Comparison of ENCODE assay signal across 19 cellular contexts in the genomic region with DNA sequence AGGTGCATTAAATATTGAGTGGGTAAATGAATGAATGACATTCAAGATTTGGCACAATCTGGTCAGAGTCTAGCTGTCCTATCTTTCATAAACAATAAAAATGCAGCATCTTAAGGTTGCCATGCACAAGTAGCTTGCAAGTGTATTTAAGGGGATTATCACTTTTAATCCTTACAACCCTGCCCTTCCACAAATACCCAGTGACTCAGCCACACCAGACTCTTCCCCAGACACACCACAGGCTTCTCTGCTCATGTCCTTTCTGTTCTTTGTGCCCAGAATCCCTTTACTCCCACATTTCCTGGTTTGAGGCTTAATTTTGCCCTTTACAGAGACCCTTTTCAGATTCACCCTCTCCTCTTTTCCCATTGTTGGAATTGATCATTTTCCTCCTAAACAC. TPM values are rescaled to one million over a fixed set of nuclear protein-coding genes. Genes with fewer than 3 reads are reported as not detected.
DNase-seq lines count a peak whose midpoint lies in the region; ATAC-seq and TF ChIP-seq lines count a peak whose summit lies in the region.
"Had no signal": no experiment of that assay in that cellular context is flagged by ENCODE, and none has a peak within 500 bp of the region (broad histone marks: within the 10 kb centered on the region; RNA-seq: fewer than 3 reads in every experiment).

No MANE protein-coding gene starts in this region.

- intact Hi-C loops in CD14-positive monocyte (cut with micrococcal nuclease): no loop called here

- POLR2A ChIA-PET in WTC11 (lab: Charles Lee): no interaction called here

- H3K4me1 Mint-ChIP-seq in WTC11 (peaks cover 38% of the 10 kb centered on the region), CD14-positive monocyte (peaks cover 4% of the 10 kb centered on the region)

- no peaks in the 10 kb centered on the region for H3K9me3 Mint-ChIP-seq in WTC11
- H3K9me3 Mint-ChIP-seq in CD14-positive monocyte: no peaks in the 10 kb centered on the region
- no peaks in the 10 kb centered on the region for H3K9me3 Mint-ChIP-seq in activated naive CD4-positive, alpha-beta T cell treated with anti-CD3 and anti-CD28 coated beads, Interleukin-2, amount 50 U/mL, for 72 hours

- CTCF ChIA-PET in WTC11 (lab: Charles Lee): interaction anchor here (0.8 to 4.3 kb wide), 9 partner anchors 8 to 65 kb away, joined by 3 to 14 read pairs (median 4); no protein-coding TSS in a partner anchor

- H3K36me3 Mint-ChIP-seq in WTC11: no peaks in the 10 kb centered on the region
- H3K36me3 Mint-ChIP-seq in CD14-positive monocyte: no peaks in the 10 kb centered on the region
- no peaks in the 10 kb centered on the region for H3K36me3 Mint-ChIP-seq in activated naive CD4-positive, alpha-beta T cell treated with anti-CD3 and anti-CD28 coated beads, Interleukin-2, amount 50 U/mL, for 72 hours

- ATAC-seq in WTC11: no peak
- no peak for ATAC-seq in activated naive CD4-positive, alpha-beta T cell treated with anti-CD3 and anti-CD28 coated beads, Interleukin-2, amount 50 U/mL, for 72 hours
- ATAC-seq: sciatic nerve had no signal

- DNase-seq in HCEC 1CT (peak; percentile 18), WTC11 (ENCODE audit: low spot score) (no peak), foreskin melanocyte (peak; percentile 68), CD14-positive monocyte (ENCODE audit: low spot score) (no peak), GOT3 (lab: John Stamatoyannopoulos, UW) (no peak)
- no peak for DNase-seq in activated naive CD4-positive, alpha-beta T cell treated with anti-CD3 and anti-CD28 coated beads, Interleukin-2, amount 50 U/mL, for 72 hours (ENCODE audit: low spot score in 2 of 2)
- no peak for DNase-seq in activated CD4-positive, alpha-beta T cell treated with anti-CD3 and anti-CD28 coated beads for 48 hours
- DNase-seq: activated CD4-positive, alpha-beta T cell treated with anti-CD3 and anti-CD28 coated beads for 4 hours; activated CD8-positive, alpha-beta memory T cell treated with anti-CD3 and anti-CD28 coated beads, Interleukin-2, amount 50 U/mL, for 48 hours; dermis blood vessel endothelial cell; hypothalamus; NCI-H1048; NK-92 treated with Interleukin-12 subunit alpha and Interleukin-12 subunit beta, amount 100 ng/mL, for 24 hours; nucleus accumbens; Right ventricle myocardium superior; stimulated activated CD4-positive, alpha-beta T cell treated with anti-CD3 and anti-CD28 coated beads, Interleukin-2, amount 100 ng/mL, for 48 hours; testis had no signal

- TF ChIP-seq CTCF in WTC11 (IDR thresholded peaks at IDR 0.05): no peak
- TF ChIP-seq CTCF in CD14-positive monocyte (IDR thresholded peaks at IDR 0.05): no peak

- H3K27me3 Mint-ChIP-seq in WTC11 (ENCODE audit: low read depth): no peaks in the 10 kb centered on the region
- peaks cover 2 to 4% (median 3%) of the 10 kb centered on the region in 3 donors for H3K27me3 Mint-ChIP-seq in CD14-positive monocyte (ENCODE audit: low read depth in 3 of 3)

- H3K27ac Mint-ChIP-seq in WTC11: peak overlapping the region; percentile 30
- no peak overlapping the region for H3K27ac Mint-ChIP-seq in CD14-positive monocyte
- H3K27ac Mint-ChIP-seq in activated naive CD4-positive, alpha-beta T cell treated with anti-CD3 and anti-CD28 coated beads, Interleukin-2, amount 50 U/mL, for 72 hours: no peak overlapping the region

- H3K4me3 Mint-ChIP-seq in WTC11 (no peak overlapping the region), CD14-positive monocyte (no peak overlapping the region)

TF ChIP-seq in WTC11, 78 proteins besides CTCF, POLR2A, EP300 and RAD21:
- TF ChIP-seq TEAD1 (CRISPR knock-in tag; IDR thresholded peaks at IDR 0.05) (no peak), ZNF138 (CRISPR knock-in tag; conservative IDR thresholded peaks at IDR 0.05) (no peak), RELA (CRISPR knock-in tag; IDR thresholded peaks at IDR 0.05; ENCODE audit: borderline replicate concordance) (no peak), KAT7 (CRISPR knock-in tag; IDR thresholded peaks at IDR 0.05; ENCODE audit: borderline replicate concordance) (no peak), RORB (CRISPR knock-in tag; IDR thresholded peaks at IDR 0.05) (no peak)
- TF ChIP-seq, protein P1, sequence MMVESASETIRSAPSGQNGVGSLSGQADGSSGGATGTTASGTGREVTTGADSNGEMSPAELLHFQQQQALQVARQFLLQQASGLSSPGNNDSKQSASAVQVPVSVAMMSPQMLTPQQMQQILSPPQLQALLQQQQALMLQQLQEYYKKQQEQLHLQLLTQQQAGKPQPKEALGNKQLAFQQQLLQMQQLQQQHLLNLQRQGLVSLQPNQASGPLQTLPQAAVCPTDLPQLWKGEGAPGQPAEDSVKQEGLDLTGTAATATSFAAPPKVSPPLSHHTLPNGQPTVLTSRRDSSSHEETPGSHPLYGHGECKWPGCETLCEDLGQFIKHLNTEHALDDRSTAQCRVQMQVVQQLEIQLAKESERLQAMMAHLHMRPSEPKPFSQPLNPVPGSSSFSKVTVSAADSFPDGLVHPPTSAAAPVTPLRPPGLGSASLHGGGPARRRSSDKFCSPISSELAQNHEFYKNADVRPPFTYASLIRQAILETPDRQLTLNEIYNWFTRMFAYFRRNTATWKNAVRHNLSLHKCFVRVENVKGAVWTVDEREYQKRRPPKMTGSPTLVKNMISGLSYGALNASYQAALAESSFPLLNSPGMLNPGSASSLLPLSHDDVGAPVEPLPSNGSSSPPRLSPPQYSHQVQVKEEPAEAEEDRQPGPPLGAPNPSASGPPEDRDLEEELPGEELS (CRISPR knock-in tag; IDR thresholded peaks at IDR 0.05): no peak
- TF ChIP-seq, protein P2, sequence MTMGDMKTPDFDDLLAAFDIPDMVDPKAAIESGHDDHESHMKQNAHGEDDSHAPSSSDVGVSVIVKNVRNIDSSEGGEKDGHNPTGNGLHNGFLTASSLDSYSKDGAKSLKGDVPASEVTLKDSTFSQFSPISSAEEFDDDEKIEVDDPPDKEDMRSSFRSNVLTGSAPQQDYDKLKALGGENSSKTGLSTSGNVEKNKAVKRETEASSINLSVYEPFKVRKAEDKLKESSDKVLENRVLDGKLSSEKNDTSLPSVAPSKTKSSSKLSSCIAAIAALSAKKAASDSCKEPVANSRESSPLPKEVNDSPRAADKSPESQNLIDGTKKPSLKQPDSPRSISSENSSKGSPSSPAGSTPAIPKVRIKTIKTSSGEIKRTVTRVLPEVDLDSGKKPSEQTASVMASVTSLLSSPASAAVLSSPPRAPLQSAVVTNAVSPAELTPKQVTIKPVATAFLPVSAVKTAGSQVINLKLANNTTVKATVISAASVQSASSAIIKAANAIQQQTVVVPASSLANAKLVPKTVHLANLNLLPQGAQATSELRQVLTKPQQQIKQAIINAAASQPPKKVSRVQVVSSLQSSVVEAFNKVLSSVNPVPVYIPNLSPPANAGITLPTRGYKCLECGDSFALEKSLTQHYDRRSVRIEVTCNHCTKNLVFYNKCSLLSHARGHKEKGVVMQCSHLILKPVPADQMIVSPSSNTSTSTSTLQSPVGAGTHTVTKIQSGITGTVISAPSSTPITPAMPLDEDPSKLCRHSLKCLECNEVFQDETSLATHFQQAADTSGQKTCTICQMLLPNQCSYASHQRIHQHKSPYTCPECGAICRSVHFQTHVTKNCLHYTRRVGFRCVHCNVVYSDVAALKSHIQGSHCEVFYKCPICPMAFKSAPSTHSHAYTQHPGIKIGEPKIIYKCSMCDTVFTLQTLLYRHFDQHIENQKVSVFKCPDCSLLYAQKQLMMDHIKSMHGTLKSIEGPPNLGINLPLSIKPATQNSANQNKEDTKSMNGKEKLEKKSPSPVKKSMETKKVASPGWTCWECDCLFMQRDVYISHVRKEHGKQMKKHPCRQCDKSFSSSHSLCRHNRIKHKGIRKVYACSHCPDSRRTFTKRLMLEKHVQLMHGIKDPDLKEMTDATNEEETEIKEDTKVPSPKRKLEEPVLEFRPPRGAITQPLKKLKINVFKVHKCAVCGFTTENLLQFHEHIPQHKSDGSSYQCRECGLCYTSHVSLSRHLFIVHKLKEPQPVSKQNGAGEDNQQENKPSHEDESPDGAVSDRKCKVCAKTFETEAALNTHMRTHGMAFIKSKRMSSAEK (CRISPR knock-in tag; IDR thresholded peaks at IDR 0.05; ENCODE audit: borderline replicate concordance): no peak

RNA-seq across cellular contexts. Expression of a gene that starts 59.8 kb away (rescaled TPM):
- 32.8 to 42.4 TPM (median 32.9 TPM) in 3 replicates for total RNA-seq in WTC11 (2021)
- not detected for polyA plus RNA-seq in CD14-positive monocyte
- total RNA-seq in activated naive CD4-positive, alpha-beta T cell treated with anti-CD3 and anti-CD28 coated beads, Interleukin-2, amount 50 U/mL, for 72 hours: under 1 TPM in 1 of 2 donors, not detected in 1; 0.08 TPM
- total RNA-seq: T-helper 2 cell treated with Interferon-gamma antibody and Interleukin-4, amounts not matched to agents 100 ng/mL and 5 ng/mL, for 36 hours had no signal

Comparison
In these comparisons a context has a peak if more than half of its experiments do, and no peak if none do; other contexts are left out.
1. DNase-seq: peak in HCEC 1CT (single experiment) and foreskin melanocyte (single experiment); none in WTC11 (single experiment), CD14-positive monocyte (single experiment), GOT3 (single experiment), activated naive CD4-positive, alpha-beta T cell treated with anti-CD3 and anti-CD28 coated beads, Interleukin-2, amount 50 U/mL, for 72 hours (0 of 2) and activated CD4-positive, alpha-beta T cell treated with anti-CD3 and anti-CD28 coated beads for 48 hours (single experiment).
2. RNA of a gene that starts 59.8 kb away (total RNA-seq): 32.8 to 42.4 TPM in WTC11; 0.08 TPM in activated naive CD4-positive, alpha-beta T cell treated with anti-CD3 and anti-CD28 coated beads, Interleukin-2, amount 50 U/mL, for 72 hours; every median in the first group is over 10 times any median in the second.